In genomic region chr7:1611708-1612241, GRCh38 we compare ENCODE assay signal across 1 cellular context.
TF ChIP-seq lines count a peak whose summit lies in the region.

No MANE protein-coding gene starts in this region.

TF ChIP-seq in IMR-90, 13 proteins besides CTCF, POLR2A, EP300 and RAD21 (continued from another document):
- no peak for TF ChIP-seq RCOR1 (IDR thresholded peaks at IDR 0.05; ENCODE audit: insufficient replicate concordance, low read length)
- no peak for TF ChIP-seq BHLHE40 (IDR thresholded peaks at IDR 0.05; ENCODE audit: low read depth, low read length)
- no peak for TF ChIP-seq CHD1 (IDR thresholded peaks at IDR 0.05; ENCODE audit: low read depth, low read length)
TF ChIP-seq in IMR-90: peak in this region for 3.
